In genomic region chr4:91128519-91128918, GRCh38 we compare ENCODE assay signal across 25 cellular contexts.
"Had no signal": no experiment of that assay in that cellular context is flagged by ENCODE, and none has a peak within 500 bp of the region (broad histone marks: within the 10 kb centered on the region; RNA-seq: fewer than 3 reads in every experiment).

No MANE protein-coding gene starts in this region.

- H3K4me3 Mint-ChIP-seq: natural killer cell; neural progenitor cell; stimulated activated memory B cell treated with anti-CD40 and anti-IgM and Interleukin-4, amounts not matched to agents 10 μg/mL and 1 μg/mL and 100 μg/mL, for 72 hours; type B pancreatic cell had no signal

- H3K4me1 Mint-ChIP-seq: natural killer cell; stimulated activated memory B cell treated with anti-CD40 and anti-IgM and Interleukin-4, amounts not matched to agents 10 μg/mL and 1 μg/mL and 100 μg/mL, for 72 hours had no signal

- H2AFZ ChIP-seq: hepatocyte, parathyroid adenoma had no signal

- H3K36me3 Mint-ChIP-seq: natural killer cell; neural progenitor cell; stimulated activated memory B cell treated with anti-CD40 and anti-IgM and Interleukin-4, amounts not matched to agents 10 μg/mL and 1 μg/mL and 100 μg/mL, for 72 hours; type B pancreatic cell had no signal

- H3K27ac Mint-ChIP-seq: natural killer cell; neural progenitor cell; stimulated activated memory B cell treated with anti-CD40 and anti-IgM and Interleukin-4, amounts not matched to agents 10 μg/mL and 1 μg/mL and 100 μg/mL, for 72 hours; type B pancreatic cell had no signal

- H3K4me3 ChIP-seq: coronary artery, esophagus squamous epithelium, hepatocyte, left lung, lower lobe of right lung, neural progenitor cell, sigmoid colon, testis, tibial artery had no signal

- H3K27me3 ChIP-seq: esophagus squamous epithelium, hepatocyte, left lung, neural progenitor cell, sigmoid colon, testis, tibial artery had no signal

- H3K9ac ChIP-seq: neural progenitor cell, parathyroid adenoma had no signal

- H3K36me3 ChIP-seq: esophagus squamous epithelium, left lung, lower lobe of right lung, neural progenitor cell, sigmoid colon, tibial artery had no signal

- H3K4me2 ChIP-seq: hepatocyte, neural progenitor cell had no signal

- H3K4me1 ChIP-seq: esophagus squamous epithelium, left lung, lower lobe of right lung, parathyroid adenoma, sigmoid colon, testis, tibial artery had no signal

- FAIRE-seq: endometrium, frontal cortex, kidney had no signal

- DNase-seq: dermis blood vessel endothelial cell; effector memory CD4-positive, alpha-beta T cell; erythroblast; esophagus squamous epithelium; head of caudate nucleus; kidney; left lung; lower lobe of right lung; natural killer cell; sigmoid colon; stimulated activated CD4-positive, alpha-beta T cell treated with anti-CD3 and anti-CD28 coated beads, Interleukin-2, amount 100 ng/mL, for 24 hours; stimulated activated CD4-positive, alpha-beta T cell treated with anti-CD3 and anti-CD28 coated beads, Interleukin-4, amount 100 ng/mL, for 24 hours; stimulated activated naive CD8-positive, alpha-beta T cell treated with anti-CD3 and anti-CD28 coated beads, Interleukin-15, Interleukin-2, amounts not matched to agents 100 U/mL and 50 U/mL, for 24 hours; substantia nigra; tibial artery had no signal

- H3K27me3 Mint-ChIP-seq: progenitor cell of endocrine pancreas; stimulated activated memory B cell treated with anti-CD40 and anti-IgM and Interleukin-4, amounts not matched to agents 10 μg/mL and 1 μg/mL and 100 μg/mL, for 72 hours; type B pancreatic cell had no signal

- H3K9me3 Mint-ChIP-seq: neural progenitor cell; stimulated activated memory B cell treated with anti-CD40 and anti-IgM and Interleukin-4, amounts not matched to agents 10 μg/mL and 1 μg/mL and 100 μg/mL, for 72 hours; type B pancreatic cell had no signal

- H3K27ac ChIP-seq: coronary artery, esophagus squamous epithelium, hepatocyte, left lung, lower lobe of right lung, neural progenitor cell, parathyroid adenoma, sigmoid colon, testis, tibial artery had no signal

- H3K9me3 ChIP-seq: esophagus squamous epithelium, left lung, lower lobe of right lung, sigmoid colon, testis, tibial artery had no signal

- H3K79me2 ChIP-seq: hepatocyte, parathyroid adenoma had no signal
